9 cellular contexts compared by ENCODE assay signal in the genomic region with DNA sequence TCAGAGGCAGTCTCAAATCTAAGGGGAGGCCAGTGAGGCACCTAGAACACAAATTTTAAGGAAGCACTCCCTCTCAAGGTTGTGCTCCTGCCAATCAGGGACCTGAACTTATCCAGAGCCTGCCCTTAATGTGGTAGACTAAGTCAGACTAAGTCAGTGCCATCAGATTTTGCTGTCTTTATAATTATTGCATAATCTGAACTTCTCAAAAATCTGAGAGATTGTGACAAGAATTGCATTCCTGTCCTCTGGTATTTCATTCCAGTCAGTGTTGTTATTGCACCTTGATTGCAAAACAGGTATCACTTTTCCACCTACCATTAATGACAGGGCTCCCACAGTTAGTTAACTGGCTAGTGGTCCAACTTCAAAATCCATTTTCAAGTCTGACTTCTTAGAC.
"Had no signal": no experiment of that assay in that cellular context is flagged by ENCODE, and none has a peak within 500 bp of the region (broad histone marks: within the 10 kb centered on the region; RNA-seq: fewer than 3 reads in every experiment).

No MANE protein-coding gene starts in this region.

- H3K4me2 ChIP-seq: GM23338 had no signal

- H3K4me3 ChIP-seq: GM23248, GM23338, HAP-1 had no signal

- H3K9me3 ChIP-seq: HAP-1 had no signal

- H3K9ac ChIP-seq: GM23248 had no signal

- H3K27ac ChIP-seq: GM23248 had no signal

- H3K4me1 ChIP-seq: HAP-1 had no signal

- H2AFZ ChIP-seq: GM23248, GM23338 had no signal

- ATAC-seq: GM23338, HCT116 had no signal

- H3K36me3 ChIP-seq: HAP-1 had no signal

- DNase-seq: GM23248, GOT3, H7, H9, HCEC 1CT, HFFc6 had no signal
